In the genomic region with DNA sequence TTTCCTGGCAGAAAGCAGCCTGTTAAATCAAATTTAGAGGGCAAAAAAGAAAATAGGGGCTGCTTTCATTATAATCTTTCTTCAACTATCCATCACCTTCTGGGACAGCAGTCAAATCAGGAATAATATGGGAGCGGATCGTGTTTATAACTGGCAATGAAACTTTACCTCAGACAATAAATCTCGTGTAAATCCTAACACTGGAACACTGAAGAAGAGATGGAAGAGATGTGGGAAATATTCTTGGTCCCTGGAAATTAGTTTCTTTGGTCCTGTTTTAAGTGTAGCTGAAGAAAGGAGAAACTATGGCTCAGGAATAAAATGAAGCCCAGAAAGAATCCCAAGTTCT, we compare ENCODE assay signal across 8 cellular contexts.
DNase-seq lines count a peak whose midpoint lies in the region; TF ChIP-seq lines count a peak whose summit lies in the region.

No MANE protein-coding gene starts in this region.

- TF ChIP-seq CTCF in A673 (conservative IDR thresholded peaks at IDR 0.05; ENCODE audit: low read depth, low read length) (no peak), colonic mucosa (IDR thresholded peaks at IDR 0.05) (no peak), nephron (IDR thresholded peaks at IDR 0.05; ENCODE audit: unreplicated experiment in 3 of 3) (no peak)

- intact Hi-C loops in A673 (cut with micrococcal nuclease; ENCODE audit: unreplicated experiment) (no loop called here), colonic mucosa (cut with DNase I) (no loop called here)

- CTCF ChIA-PET in A673 (lab: Charles Lee): no interaction called here

- peak overlapping the region; percentile 11 to 67 (median 51) for H3K4me3 Mint-ChIP-seq in nephron

- no peaks in the 10 kb centered on the region for H3K36me3 Mint-ChIP-seq in nephron (ENCODE audit: low read depth)

- no TSS peak for BruUV-seq in A673 (replicated peaks; lab: Mats Ljungman, UMichigan)

- H3K4me1 Mint-ChIP-seq in nephron: peaks cover 52% of the 10 kb centered on the region

- no peaks in the 10 kb centered on the region for H3K9me3 Mint-ChIP-seq in nephron

- H3K27me3 ChIP-seq in A673 (replicated peaks; ENCODE audit: insufficient read depth, low read depth, low read length, poor library complexity) (no peaks in the 10 kb centered on the region), colonic mucosa (no peaks in the 10 kb centered on the region)

- peak overlapping the region; percentile 83 to 92 (median 89) for H3K27ac Mint-ChIP-seq in nephron

- DNase-seq in A673 (ENCODE audit: low spot score): no peak
- DNase-seq in colonic mucosa: no peak
- no peak for DNase-seq in GDM1 (lab: John Stamatoyannopoulos, UW)
- no peak for DNase-seq in NCI-H1417 treated with DMSO at 0.1 percent for 48 hours (lab: John Stamatoyannopoulos, UW)
- no peak for DNase-seq in NCI-H1930 (lab: John Stamatoyannopoulos, UW)
- DNase-seq in GM19238 (ENCODE audit: insufficient read length, low spot score): no peak

- no peaks in the 10 kb centered on the region for H3K27me3 Mint-ChIP-seq in nephron (ENCODE audit: low read depth)

- H3K27ac ChIP-seq in A673 (ENCODE audit: low read depth, low read length, poor library complexity, severe bottlenecking) (peak overlapping the region; percentile 8), KOPT-K1 (ENCODE audit: low read depth, low read length, poor library complexity, severe bottlenecking) (peak overlapping the region; percentile 79), colonic mucosa (peak overlapping the region; percentile 58)

- POLR2A ChIA-PET in A673 (lab: Charles Lee; ENCODE audit: low non-redundant PET): no interaction called here

- H3K4me1 ChIP-seq in A673 (ENCODE audit: insufficient read depth, low read length, poor library complexity, severe bottlenecking): peaks cover 24% of the 10 kb centered on the region
- peaks cover 6% of the 10 kb centered on the region for H3K4me1 ChIP-seq in colonic mucosa

- H3K36me3 ChIP-seq in A673 (ENCODE audit: insufficient read depth, low read length, poor library complexity, severe bottlenecking): no peaks in the 10 kb centered on the region
- H3K36me3 ChIP-seq in KOPT-K1 (ENCODE audit: insufficient read depth, low read length): no peaks in the 10 kb centered on the region
- H3K36me3 ChIP-seq in colonic mucosa: no peaks in the 10 kb centered on the region

- H3K4me3 ChIP-seq in A673 (ENCODE audit: low read depth, low read length, poor library complexity, severe bottlenecking) (peak overlapping the region; percentile 32), colonic mucosa (no peak overlapping the region)

- H3K9me3 ChIP-seq in A673 (ENCODE audit: low read depth, low read length, poor library complexity, severe bottlenecking) (no peaks in the 10 kb centered on the region), KOPT-K1 (ENCODE audit: insufficient read depth, low read length, poor library complexity, severe bottlenecking) (no peaks in the 10 kb centered on the region), colonic mucosa (no peaks in the 10 kb centered on the region)

- H3K9ac ChIP-seq in colonic mucosa (ENCODE audit: low read depth in 2 of 2, low read length in 2 of 2): peak overlapping the region in 1 of 2 donors; percentile 83

Comparison
In these comparisons a context has a peak if more than half of its experiments do, and no peak if none do; other contexts are left out.
1. H3K27ac ChIP-seq: peak in every context shown above with its lines; median percentile 79 in KOPT-K1; 58 in colonic mucosa; 8 in A673.